8 cellular contexts compared by ENCODE assay signal in genomic region chrX:78327370-78328048, GRCh38. TPM values are rescaled to one million over a fixed set of nuclear protein-coding genes. Genes with fewer than 3 reads are reported as not detected.
DNase-seq lines count a peak whose midpoint lies in the region; ATAC-seq and TF ChIP-seq lines count a peak whose summit lies in the region.

Gene CYSLTR1 (minus strand): TSS chrX:78327611. CDS start chrX:78273746, 53,865 bp downstream.

- H3K27ac ChIP-seq in BLaER1 treated with 17β-estradiol and CSF1 and Interleukin-3, amounts not matched to agents 10 nM and 100 nM, result peak within 1 kb of the TSS in 6 of 11 experiments; percentile 25 to 55 (median 40); a peak in 9 of 22 replicates
- H3K27ac ChIP-seq in colonic mucosa, result no peak within 1 kb of the TSS
- H3K27ac ChIP-seq in hepatocyte, result no peak within 1 kb of the TSS

- intact Hi-C loops in colonic mucosa (cut with DNase I), result no loop called here

- H3K4me3 Mint-ChIP-seq in stimulated activated effector memory CD8-positive, alpha-beta T cell treated with anti-CD3 and anti-CD28 coated beads, Interleukin-12 subunit alpha, Interleukin-12 subunit beta, amount 100 ng/mL, for 72 hours, result no peak within 1 kb of the TSS

- H3K4me2 ChIP-seq in BLaER1 treated with 17β-estradiol and CSF1 and Interleukin-3, amounts not matched to agents 10 nM and 100 nM, result peak within 1 kb of the TSS; percentile 26 to 82 (median 68)
- H3K4me2 ChIP-seq in hepatocyte, result no peak within 1 kb of the TSS

- peaks cover 26 to 65% (median 41%) of the 10 kb centered on the region in 10 experiments; a peak in 19 of 20 replicates for H3K4me1 ChIP-seq in BLaER1 treated with 17β-estradiol and CSF1 and Interleukin-3, amounts not matched to agents 10 nM and 100 nM
- no peaks in the 10 kb centered on the region for H3K4me1 ChIP-seq in colonic mucosa
- no peaks in the 10 kb centered on the region for H3K4me1 ChIP-seq in hepatocyte (ENCODE audit: insufficient read depth)

- no peaks in the 10 kb centered on the region for H3K9me3 Mint-ChIP-seq in stimulated activated effector memory CD8-positive, alpha-beta T cell treated with anti-CD3 and anti-CD28 coated beads, Interleukin-12 subunit alpha, Interleukin-12 subunit beta, amount 100 ng/mL, for 72 hours

- H3K4me1 Mint-ChIP-seq in stimulated activated effector memory CD8-positive, alpha-beta T cell treated with anti-CD3 and anti-CD28 coated beads, Interleukin-12 subunit alpha, Interleukin-12 subunit beta, amount 100 ng/mL, for 72 hours, result peaks cover 21% of the 10 kb centered on the region

- no peaks in the 10 kb centered on the region for H3K36me3 Mint-ChIP-seq in stimulated activated effector memory CD8-positive, alpha-beta T cell treated with anti-CD3 and anti-CD28 coated beads, Interleukin-12 subunit alpha, Interleukin-12 subunit beta, amount 100 ng/mL, for 72 hours

- no peak within 1 kb of the TSS for H3K27ac Mint-ChIP-seq in stimulated activated effector memory CD8-positive, alpha-beta T cell treated with anti-CD3 and anti-CD28 coated beads, Interleukin-12 subunit alpha, Interleukin-12 subunit beta, amount 100 ng/mL, for 72 hours

- peaks cover 69 to 100% (median 97%) of the 10 kb centered on the region in 11 experiments for H3K27me3 ChIP-seq in BLaER1 treated with 17β-estradiol and CSF1 and Interleukin-3, amounts not matched to agents 10 nM and 100 nM
- H3K27me3 ChIP-seq in colonic mucosa (no peaks in the 10 kb centered on the region), hepatocyte (no peaks in the 10 kb centered on the region)

- ATAC-seq in GM19397 (IDR thresholded peaks at IDR 0.05; ENCODE audit: unreplicated experiment), result peak; percentile 43
- ATAC-seq in HG03571 (IDR thresholded peaks at IDR 0.05; ENCODE audit: unreplicated experiment), result peak; percentile 45
- no peak for ATAC-seq in stimulated activated effector memory CD8-positive, alpha-beta T cell treated with anti-CD3 and anti-CD28 coated beads, Interleukin-12 subunit alpha, Interleukin-12 subunit beta, amount 100 ng/mL, for 72 hours

- WGBS in hepatocyte (ENCODE audit: low lambda C conversion rate, missing lambda C conversion rate), result 33% methylated on average over 7 of the region's 7 CpGs

- H3K9me3 ChIP-seq in BLaER1 treated with 17β-estradiol and CSF1 and Interleukin-3, amounts not matched to agents 10 nM and 100 nM (replicated peaks in 1 of 11), result no peaks in the 10 kb centered on the region; a peak in 1 of 22 replicates
- no peaks in the 10 kb centered on the region for H3K9me3 ChIP-seq in colonic mucosa
- no peaks in the 10 kb centered on the region for H3K9me3 ChIP-seq in hepatocyte (ENCODE audit: low read depth)

- H3K9ac ChIP-seq in BLaER1 treated with 17β-estradiol and CSF1 and Interleukin-3, amounts not matched to agents 10 nM and 100 nM, result peak within 1 kb of the TSS in 6 of 11 experiments; percentile 15 to 52 (median 34); a peak in 7 of 22 replicates
- H3K9ac ChIP-seq in colonic mucosa (ENCODE audit: low read depth in 2 of 2, low read length in 2 of 2), result peak within 1 kb of the TSS in 1 of 2 donors; percentile 24

- H3K4me3 ChIP-seq in BLaER1 treated with 17β-estradiol and CSF1 and Interleukin-3, amounts not matched to agents 10 nM and 100 nM, result peak within 1 kb of the TSS in 7 of 10 experiments; percentile 15 to 54 (median 47); a peak in 10 of 20 replicates
- H3K4me3 ChIP-seq in colonic mucosa (peak within 1 kb of the TSS; percentile 14), hepatocyte (no peak within 1 kb of the TSS)

- no peaks in the 10 kb centered on the region for H3K36me3 ChIP-seq in BLaER1 treated with 17β-estradiol and CSF1 and Interleukin-3, amounts not matched to agents 10 nM and 100 nM
- H3K36me3 ChIP-seq in colonic mucosa (no peaks in the 10 kb centered on the region), hepatocyte (replicated peaks; ENCODE audit: insufficient read depth, low read depth) (no peaks in the 10 kb centered on the region)

- H4K20me1 ChIP-seq in BLaER1 treated with 17β-estradiol and CSF1 and Interleukin-3, amounts not matched to agents 10 nM and 100 nM, result no peaks in the 10 kb centered on the region
- no peaks in the 10 kb centered on the region for H4K20me1 ChIP-seq in hepatocyte (ENCODE audit: insufficient read depth, poor library complexity, severe bottlenecking)

- no peaks in the 10 kb centered on the region for H3K9me2 ChIP-seq in hepatocyte (replicated peaks; ENCODE audit: insufficient read depth)

- TF ChIP-seq CTCF in colonic mucosa (IDR thresholded peaks at IDR 0.05) (no peak), hepatocyte (IDR thresholded peaks at IDR 0.05; ENCODE audit: poor library complexity) (no peak)

- no peak for DNase-seq in colonic mucosa
- DNase-seq in dermis blood vessel endothelial cell, result no peak
- DNase-seq in activated CD4-positive, alpha-beta T cell treated with anti-CD3 and anti-CD28 coated beads for 1 hour, result no peak
- no peak for DNase-seq in hepatocyte (ENCODE audit: low spot score)
- no peak for DNase-seq in stimulated activated effector memory CD8-positive, alpha-beta T cell treated with anti-CD3 and anti-CD28 coated beads, Interleukin-12 subunit alpha, Interleukin-12 subunit beta, amount 100 ng/mL, for 72 hours (ENCODE audit: low spot score in 2 of 2)

- no peaks in the 10 kb centered on the region for H3K79me2 ChIP-seq in hepatocyte

- H2AFZ ChIP-seq in hepatocyte, result no peak within 1 kb of the TSS

RNA-seq across cellular contexts. Expression of gene CYSLTR1, which starts in this region (rescaled TPM):
- 1 to 10 TPM in 1 of 2 donors, under 1 TPM in 1; 0.64 to 1.6 TPM for total RNA-seq in colonic mucosa
- not detected in 2 replicates for total RNA-seq in dermis blood vessel endothelial cell
- 0.43 and 0.44 TPM in 2 replicates for total RNA-seq in hepatocyte
- polyA plus RNA-seq in hepatocyte, result 0.11 and 0.50 TPM in 2 replicates

Comparison
In these comparisons a context has a peak if more than half of its experiments do, and no peak if none do; other contexts are left out.
1. H3K27ac ChIP-seq: peak in BLaER1 treated with 17β-estradiol and CSF1 and Interleukin-3, amounts not matched to agents 10 nM and 100 nM (6 of 11); none in colonic mucosa (single experiment) and hepatocyte (single experiment).